In the genomic region with DNA sequence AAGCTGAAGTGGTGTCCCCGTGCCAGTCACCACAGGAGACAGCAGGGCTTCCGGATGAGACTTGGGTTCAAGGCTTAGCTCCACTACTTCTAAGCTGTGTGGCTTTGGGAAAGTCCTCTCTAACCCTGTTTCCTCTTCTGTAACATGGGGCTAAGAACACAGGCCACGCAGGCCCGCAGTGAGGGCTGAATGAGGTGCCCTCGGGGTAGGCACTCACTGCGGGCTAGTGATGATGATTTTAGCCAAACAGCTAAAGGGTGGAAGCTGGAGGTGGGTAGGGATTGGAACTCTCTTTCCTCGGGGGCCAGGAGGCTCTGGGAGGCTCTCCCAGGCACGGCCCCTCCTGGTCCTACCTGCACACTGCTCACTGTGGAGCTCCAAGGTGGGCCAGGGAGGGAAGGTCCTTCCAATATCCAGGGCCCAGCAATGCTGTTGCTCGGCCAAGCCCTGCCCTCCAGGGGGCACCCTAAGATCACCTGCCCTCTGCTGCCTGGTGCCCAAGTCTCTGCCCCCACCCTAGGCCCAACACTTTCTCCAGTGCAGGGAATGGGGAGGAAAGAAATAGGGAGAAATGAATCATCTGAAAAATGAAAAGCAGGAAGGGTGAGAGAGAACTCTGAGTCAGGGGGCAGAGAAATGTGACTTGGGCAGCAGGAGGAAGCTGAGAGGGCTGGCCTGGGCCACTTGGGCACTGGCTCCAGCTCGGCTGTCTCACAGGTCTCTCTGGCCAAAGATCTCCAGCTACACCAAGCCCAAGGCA, we compare ENCODE assay signal across 8 cellular contexts. TPM values are rescaled to one million over a fixed set of nuclear protein-coding genes. Genes with fewer than 3 reads are reported as not detected.
A peak's percentile ranks its signal among the peaks of the same experiment; 100 is the strongest.
DNase-seq lines count a peak whose midpoint lies in the region; ATAC-seq, FAIRE-seq and TF ChIP-seq lines count a peak whose summit lies in the region.

No MANE protein-coding gene starts in this region.

- H3K9me3 ChIP-seq in A549, result no peaks in the 10 kb centered on the region
- no peaks in the 10 kb centered on the region for H3K9me3 ChIP-seq in right cardiac atrium (ENCODE audit: control insufficient read depth, low read length)

- no peak overlapping the region for H3K27ac Mint-ChIP-seq in activated naive CD8-positive, alpha-beta T cell treated with anti-CD3 and anti-CD28 coated beads, Interleukin-2, amount 50 U/mL, for 24 hours

- ATAC-seq in A549 (peak; percentile 83 to 92), right cardiac atrium (peak; percentile 58 to 59)
- ATAC-seq in activated naive CD8-positive, alpha-beta T cell treated with anti-CD3 and anti-CD28 coated beads, Interleukin-2, amount 50 U/mL, for 24 hours, result peak; percentile 57

- TF ChIP-seq RAD21 in A549 (conservative IDR thresholded peaks at IDR 0.05 in 1 of 2, IDR thresholded peaks at IDR 0.05 in 1 of 2), result peak; percentile 89 to 94

- H3K4me3 ChIP-seq in A549 (no peak overlapping the region), right cardiac atrium (ENCODE audit: low read length) (no peak overlapping the region)

- H3K27me3 ChIP-seq in right cardiac atrium (ENCODE audit: control insufficient read depth, insufficient read depth), result no peaks in the 10 kb centered on the region

- CTCF ChIA-PET in A549 (lab: Yijun Ruan, JAX), result interaction anchor here (0.6 to 17.8 kb wide), 41 partner anchors 9 to 256 kb away, joined by 3 to 201 read pairs (median 6); a partner anchor contains a TSS

- DNase-seq in A549 (ENCODE audit: low read depth in 1 of 2, low spot score in 1 of 2) (peak; percentile 44 to 61), GM13976 (ENCODE audit: low spot score) (peak; percentile 77), RPMI8226 (peak; percentile 58), right cardiac atrium (peak; percentile 54 to 81 (median 77)), NCI-H187 treated with DMSO at 0.1 percent for 48 hours (lab: John Stamatoyannopoulos, UW) (no peak), LoVo (ENCODE audit: low spot score) (no peak)
- DNase-seq in activated naive CD8-positive, alpha-beta T cell treated with anti-CD3 and anti-CD28 coated beads, Interleukin-2, amount 50 U/mL, for 24 hours, result peak; percentile 63
- DNase-seq in stimulated activated CD4-positive, alpha-beta T cell treated with anti-CD3 and anti-CD28 coated beads, Interleukin-15, amount 100 ng/mL, for 24 hours, result peak; percentile 64

- no peaks in the 10 kb centered on the region for H3K27me3 Mint-ChIP-seq in activated naive CD8-positive, alpha-beta T cell treated with anti-CD3 and anti-CD28 coated beads, Interleukin-2, amount 50 U/mL, for 24 hours

- intact Hi-C loops in right cardiac atrium (cut with DNase I), result loop anchor here (5.0 kb wide), 1 partner anchor 80 kb away; no protein-coding TSS in a partner anchor

- no peak for FAIRE-seq in A549 (lab: Jason Lieb, UNC)

- peaks cover 9% of the 10 kb centered on the region for H3K36me3 Mint-ChIP-seq in activated naive CD8-positive, alpha-beta T cell treated with anti-CD3 and anti-CD28 coated beads, Interleukin-2, amount 50 U/mL, for 24 hours (ENCODE audit: low read depth)

- POLR2A ChIA-PET in A549 (lab: Yijun Ruan, JAX), result interaction anchor here (1.5 kb wide), 1 partner anchor 44 kb away, joined by 4 read pairs; no protein-coding TSS in a partner anchor

- 73% methylated on average over 8 of the region's 10 CpGs for WGBS in A549 (ENCODE audit: missing lambda C conversion rate)
- WGBS in right cardiac atrium, result 77% methylated on average over 10 of the region's 10 CpGs

- TF ChIP-seq CTCF in A549 (IDR thresholded peaks at IDR 0.05) (peak; percentile 79), GM13976 (IDR thresholded peaks at IDR 0.05; ENCODE audit: borderline replicate concordance, control extremely low read depth, extremely low read depth, insufficient read depth, missing control alignments) (peak; percentile 72)

- in situ Hi-C loops in GM13976 (cut with MboI; ENCODE audit: low sequenced_read_pairs, unreplicated experiment), result no loop called here

- no peak overlapping the region for H3K4me2 ChIP-seq in A549

- no peak for TF ChIP-seq POLR2A in A549 (IDR thresholded peaks at IDR 0.05; ENCODE audit: low read length)

- H3K4me1 Mint-ChIP-seq in activated naive CD8-positive, alpha-beta T cell treated with anti-CD3 and anti-CD28 coated beads, Interleukin-2, amount 50 U/mL, for 24 hours, result no peaks in the 10 kb centered on the region

- TF ChIP-seq EP300 in A549 (IDR thresholded peaks at IDR 0.05), result no peak

- peaks cover 10% of the 10 kb centered on the region for H3K4me1 ChIP-seq in A549
- no peaks in the 10 kb centered on the region for H3K4me1 ChIP-seq in right cardiac atrium (ENCODE audit: control insufficient read depth, insufficient read depth, low read length)

- no peak overlapping the region for H3K4me3 Mint-ChIP-seq in activated naive CD8-positive, alpha-beta T cell treated with anti-CD3 and anti-CD28 coated beads, Interleukin-2, amount 50 U/mL, for 24 hours

- peak overlapping the region; percentile 45 to 78; a peak in 4 of 6 replicates for H3K27ac ChIP-seq in A549
- no peak overlapping the region for H3K27ac ChIP-seq in right cardiac atrium (ENCODE audit: low read length)

- H3K9me3 Mint-ChIP-seq in activated naive CD8-positive, alpha-beta T cell treated with anti-CD3 and anti-CD28 coated beads, Interleukin-2, amount 50 U/mL, for 24 hours, result no peaks in the 10 kb centered on the region

TF ChIP-seq in A549, 52 proteins besides CTCF, POLR2A, EP300 and RAD21:
- TF ChIP-seq FOSL2 (IDR thresholded peaks at IDR 0.05) (no peak), FOSL2 (CRISPR knock-in tag; IDR thresholded peaks at IDR 0.05) (peak; percentile 43), SMC3 (IDR thresholded peaks at IDR 0.05) (peak; percentile 81), FOSB (CRISPR knock-in tag; IDR thresholded peaks at IDR 0.05) (no peak)

RNA-seq across cellular contexts. Expression of a gene that starts 19.2 kb away (rescaled TPM):
- 2.0 and 2.9 TPM in 2 replicates for polyA plus RNA-seq in A549 (2011; rRNA removed)
- polyA plus RNA-seq in A549 (2012; cell fraction: cytosol; rRNA removed), result 11.5 and 19.9 TPM in 2 replicates
- 8.9 and 13.1 TPM in 2 replicates for polyA plus RNA-seq in A549 (2012; cell fraction: nucleus; rRNA removed)
- 7.5 to 10.8 TPM (median 8.5 TPM) in 3 replicates for polyA plus RNA-seq in A549 (2017; fragmentation: RNase III; extraction: RNeasy Plus Mini Kit Qiagen cat#74134 plus additional on column Dnase treatment)
- 0.58 and 1.2 TPM in 2 replicates for polyA minus RNA-seq in A549 (2011; rRNA and poly(A)+ RNA removed)
- total RNA-seq in right cardiac atrium, result 10 to 100 TPM; 11.5 to 14.0 (median 13.1) TPM
- 17.4 TPM for polyA plus RNA-seq in right cardiac atrium

RNA-seq across cellular contexts. Expression of a gene that starts 36.4 kb away (rescaled TPM):
- polyA plus RNA-seq in A549 (2011; rRNA removed), result 0.41 and 0.53 TPM in 2 replicates
- 0.42 and 0.45 TPM in 2 replicates for polyA plus RNA-seq in A549 (2012; cell fraction: cytosol; rRNA removed)
- 3.7 and 4.1 TPM in 2 replicates for polyA plus RNA-seq in A549 (2012; cell fraction: nucleus; rRNA removed)
- 1.1 to 1.6 TPM (median 1.4 TPM) in 3 replicates for polyA plus RNA-seq in A549 (2017; fragmentation: RNase III; extraction: RNeasy Plus Mini Kit Qiagen cat#74134 plus additional on column Dnase treatment)
- polyA minus RNA-seq in A549 (2011; rRNA and poly(A)+ RNA removed), result 0.34 and 0.45 TPM in 2 replicates
- 1 to 10 TPM; 2.5 to 4.7 (median 4.2) TPM for total RNA-seq in right cardiac atrium
- 3.5 TPM for polyA plus RNA-seq in right cardiac atrium

RNA-seq across cellular contexts. Expression of a gene that starts 43.1 kb away (rescaled TPM):
- 8.9 and 10.5 TPM in 2 replicates for polyA plus RNA-seq in A549 (2011; rRNA removed)
- 10.0 and 12.0 TPM in 2 replicates for polyA plus RNA-seq in A549 (2012; cell fraction: cytosol; rRNA removed)
- 22.8 and 25.9 TPM in 2 replicates for polyA plus RNA-seq in A549 (2012; cell fraction: nucleus; rRNA removed)
- polyA plus RNA-seq in A549 (2017; fragmentation: RNase III; extraction: RNeasy Plus Mini Kit Qiagen cat#74134 plus additional on column Dnase treatment), result 6.0 to 7.6 TPM (median 6.8 TPM) in 3 replicates
- polyA minus RNA-seq in A549 (2011; rRNA and poly(A)+ RNA removed), result 12.3 and 15.2 TPM in 2 replicates
- total RNA-seq in right cardiac atrium, result 10 to 100 TPM; 66.7 to 85.0 (median 73.7) TPM
- polyA plus RNA-seq in right cardiac atrium, result 54.8 TPM

RNA-seq across cellular contexts. Expression of a gene that starts 55.1 kb away (rescaled TPM):
- polyA plus RNA-seq in A549 (2011; rRNA removed) (44.3 and 54.9 TPM in 2 replicates), A549 (2017; fragmentation: RNase III; extraction: RNeasy Plus Mini Kit Qiagen cat#74134 plus additional on column Dnase treatment) (40.3 to 43.3 TPM (median 40.7 TPM) in 3 replicates), right cardiac atrium (121 TPM)
- 107 and 112 TPM in 2 replicates for polyA plus RNA-seq in A549 (2012; cell fraction: cytosol; rRNA removed)
- 43.2 and 51.7 TPM in 2 replicates for polyA plus RNA-seq in A549 (2012; cell fraction: nucleus; rRNA removed)
- 30.2 and 39.9 TPM in 2 replicates for polyA minus RNA-seq in A549 (2011; rRNA and poly(A)+ RNA removed)
- 10 to 100 TPM; 70.9 to 76.4 (median 73.5) TPM for total RNA-seq in right cardiac atrium

Comparison
In these comparisons a context has a peak if more than half of its experiments do, and no peak if none do; other contexts are left out.
1. DNase-seq: peak in A549 (2 of 2), GM13976 (single experiment), RPMI8226 (single experiment), activated naive CD8-positive, alpha-beta T cell treated with anti-CD3 and anti-CD28 coated beads, Interleukin-2, amount 50 U/mL, for 24 hours (single experiment), right cardiac atrium (3 of 3) and stimulated activated CD4-positive, alpha-beta T cell treated with anti-CD3 and anti-CD28 coated beads, Interleukin-15, amount 100 ng/mL, for 24 hours (single experiment); none in NCI-H187 treated with DMSO at 0.1 percent for 48 hours (single experiment) and LoVo (single experiment).
2. Peak in every context shown above with its lines, with median percentiles within 50 percentile points of each other: ATAC-seq.